1 cellular context compared by ENCODE assay signal in the genomic region with DNA sequence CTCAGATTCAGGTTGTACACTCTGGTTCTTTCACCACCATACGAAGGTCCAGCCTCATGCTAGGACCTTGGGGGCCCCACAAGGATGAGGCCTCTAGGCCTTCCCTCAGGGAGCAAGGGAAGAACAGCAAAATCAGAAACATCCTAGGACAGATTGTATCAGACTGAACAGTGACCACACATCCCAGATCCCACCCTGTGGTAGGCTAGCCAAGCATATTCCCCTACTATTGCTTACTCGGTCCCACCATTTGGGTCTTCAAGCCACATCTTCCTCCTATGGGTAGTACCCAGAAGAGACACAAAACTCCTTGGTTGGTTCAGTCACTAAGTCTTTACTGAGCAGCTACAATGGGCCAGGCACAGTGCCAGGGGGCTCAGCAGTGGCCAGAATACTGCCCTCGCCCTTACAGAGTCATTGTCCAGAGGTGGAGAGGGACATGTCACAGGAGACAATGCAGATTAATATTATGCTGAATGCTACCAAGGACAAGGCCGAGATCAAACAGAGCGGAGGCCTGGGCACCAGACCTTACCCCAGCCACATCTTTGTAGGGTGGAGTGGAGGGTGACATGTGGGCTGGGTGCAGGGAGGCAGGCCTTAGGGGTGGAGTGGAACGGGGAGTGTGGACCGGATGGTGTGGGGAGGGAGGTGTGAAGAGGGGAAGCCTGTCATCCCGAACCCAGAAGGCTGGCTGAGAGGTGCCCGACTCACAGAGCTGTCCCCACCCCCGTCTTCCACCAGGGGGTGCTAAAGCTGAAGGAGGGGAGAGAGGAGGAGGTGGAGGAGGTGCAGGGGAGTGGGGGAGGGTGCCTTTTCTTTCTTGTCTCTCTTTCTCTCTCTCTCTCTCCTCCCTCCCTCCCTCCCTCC.
A peak's percentile ranks its signal among the peaks of the same experiment; 100 is the strongest.
TF ChIP-seq lines count a peak whose summit lies in the region.

No MANE protein-coding gene starts in this region.

TF ChIP-seq in K562, 482 proteins besides CTCF, POLR2A, EP300 and RAD21 (continued from another document and continues in another):
- TF ChIP-seq, protein P1, sequence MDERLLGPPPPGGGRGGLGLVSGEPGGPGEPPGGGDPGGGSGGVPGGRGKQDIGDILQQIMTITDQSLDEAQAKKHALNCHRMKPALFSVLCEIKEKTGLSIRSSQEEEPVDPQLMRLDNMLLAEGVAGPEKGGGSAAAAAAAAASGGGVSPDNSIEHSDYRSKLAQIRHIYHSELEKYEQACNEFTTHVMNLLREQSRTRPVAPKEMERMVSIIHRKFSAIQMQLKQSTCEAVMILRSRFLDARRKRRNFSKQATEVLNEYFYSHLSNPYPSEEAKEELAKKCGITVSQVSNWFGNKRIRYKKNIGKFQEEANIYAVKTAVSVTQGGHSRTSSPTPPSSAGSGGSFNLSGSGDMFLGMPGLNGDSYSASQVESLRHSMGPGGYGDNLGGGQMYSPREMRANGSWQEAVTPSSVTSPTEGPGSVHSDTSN (CRISPR knock-in tag; IDR thresholded peaks at IDR 0.05; ENCODE audit: low read depth) = no peak
- TF ChIP-seq, protein P1 (tag; conservative IDR thresholded peaks at IDR 0.05; ENCODE audit: low read depth) = no peak
- no peak for TF ChIP-seq RBM15 (IDR thresholded peaks at IDR 0.05; ENCODE audit: insufficient read depth, low read length)
- no peak for TF ChIP-seq RAD51 (IDR thresholded peaks at IDR 0.05; ENCODE audit: borderline replicate concordance, low read depth)
- no peak for TF ChIP-seq MTA2 (IDR thresholded peaks at IDR 0.05; ENCODE audit: low read depth)
- no peak for TF ChIP-seq TFAM (CRISPR knock-in tag; conservative IDR thresholded peaks at IDR 0.05)
- no peak; a peak in 1 of 4 replicates for TF ChIP-seq BCLAF1 (IDR thresholded peaks at IDR 0.05; ENCODE audit: borderline replicate concordance in 1 of 2, control insufficient read depth in 1 of 2, low read depth in 2 of 2, low read length in 1 of 2)
- TF ChIP-seq BDP1 (IDR thresholded peaks at IDR 0.05; ENCODE audit: insufficient read depth, insufficient read length) = no peak
- 0 out of 4 replicates have a peak, but pooled peaks of 1 of the 2 experiments have one; percentile 45 for TF ChIP-seq TEAD1 (CRISPR knock-in tag; IDR thresholded peaks at IDR 0.05)
- no peak for TF ChIP-seq PHTF2 (CRISPR knock-in tag; IDR thresholded peaks at IDR 0.05)
- TF ChIP-seq, protein P2, sequence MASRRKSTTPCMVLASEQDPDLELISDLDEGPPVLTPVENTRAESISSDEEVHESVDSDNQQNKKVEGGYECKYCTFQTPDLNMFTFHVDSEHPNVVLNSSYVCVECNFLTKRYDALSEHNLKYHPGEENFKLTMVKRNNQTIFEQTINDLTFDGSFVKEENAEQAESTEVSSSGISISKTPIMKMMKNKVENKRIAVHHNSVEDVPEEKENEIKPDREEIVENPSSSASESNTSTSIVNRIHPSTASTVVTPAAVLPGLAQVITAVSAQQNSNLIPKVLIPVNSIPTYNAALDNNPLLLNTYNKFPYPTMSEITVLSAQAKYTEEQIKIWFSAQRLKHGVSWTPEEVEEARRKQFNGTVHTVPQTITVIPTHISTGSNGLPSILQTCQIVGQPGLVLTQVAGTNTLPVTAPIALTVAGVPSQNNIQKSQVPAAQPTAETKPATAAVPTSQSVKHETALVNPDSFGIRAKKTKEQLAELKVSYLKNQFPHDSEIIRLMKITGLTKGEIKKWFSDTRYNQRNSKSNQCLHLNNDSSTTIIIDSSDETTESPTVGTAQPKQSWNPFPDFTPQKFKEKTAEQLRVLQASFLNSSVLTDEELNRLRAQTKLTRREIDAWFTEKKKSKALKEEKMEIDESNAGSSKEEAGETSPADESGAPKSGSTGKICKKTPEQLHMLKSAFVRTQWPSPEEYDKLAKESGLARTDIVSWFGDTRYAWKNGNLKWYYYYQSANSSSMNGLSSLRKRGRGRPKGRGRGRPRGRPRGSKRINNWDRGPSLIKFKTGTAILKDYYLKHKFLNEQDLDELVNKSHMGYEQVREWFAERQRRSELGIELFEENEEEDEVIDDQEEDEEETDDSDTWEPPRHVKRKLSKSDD (conservative IDR thresholded peaks at IDR 0.05; ENCODE audit: low read length) = 0 out of 2 replicates have a peak, but pooled peaks have one; percentile 23
- no peak for TF ChIP-seq ELF4 (CRISPR knock-in tag; IDR thresholded peaks at IDR 0.05)
- TF ChIP-seq STAT6 (CRISPR knock-in tag; IDR thresholded peaks at IDR 0.05) = no peak
- TF ChIP-seq, protein P3, sequence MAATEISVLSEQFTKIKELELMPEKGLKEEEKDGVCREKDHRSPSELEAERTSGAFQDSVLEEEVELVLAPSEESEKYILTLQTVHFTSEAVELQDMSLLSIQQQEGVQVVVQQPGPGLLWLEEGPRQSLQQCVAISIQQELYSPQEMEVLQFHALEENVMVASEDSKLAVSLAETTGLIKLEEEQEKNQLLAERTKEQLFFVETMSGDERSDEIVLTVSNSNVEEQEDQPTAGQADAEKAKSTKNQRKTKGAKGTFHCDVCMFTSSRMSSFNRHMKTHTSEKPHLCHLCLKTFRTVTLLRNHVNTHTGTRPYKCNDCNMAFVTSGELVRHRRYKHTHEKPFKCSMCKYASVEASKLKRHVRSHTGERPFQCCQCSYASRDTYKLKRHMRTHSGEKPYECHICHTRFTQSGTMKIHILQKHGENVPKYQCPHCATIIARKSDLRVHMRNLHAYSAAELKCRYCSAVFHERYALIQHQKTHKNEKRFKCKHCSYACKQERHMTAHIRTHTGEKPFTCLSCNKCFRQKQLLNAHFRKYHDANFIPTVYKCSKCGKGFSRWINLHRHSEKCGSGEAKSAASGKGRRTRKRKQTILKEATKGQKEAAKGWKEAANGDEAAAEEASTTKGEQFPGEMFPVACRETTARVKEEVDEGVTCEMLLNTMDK (IDR thresholded peaks at IDR 0.05; ENCODE audit: borderline replicate concordance, insufficient read depth, low read depth, low read length, poor library complexity, severe bottlenecking) = peak; percentile 78
- TF ChIP-seq SMAD1 (IDR thresholded peaks at IDR 0.05; ENCODE audit: low read depth, low read length, partially characterized antibody) = no peak
- TF ChIP-seq, protein P4, sequence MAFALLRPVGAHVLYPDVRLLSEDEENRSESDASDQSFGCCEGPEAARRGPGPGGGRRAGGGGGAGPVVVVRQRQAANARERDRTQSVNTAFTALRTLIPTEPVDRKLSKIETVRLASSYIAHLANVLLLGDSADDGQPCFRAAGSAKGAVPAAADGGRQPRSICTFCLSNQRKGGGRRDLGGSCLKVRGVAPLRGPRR (CRISPR knock-in tag; IDR thresholded peaks at IDR 0.05) = no peak
- TF ChIP-seq E2F6 (IDR thresholded peaks at IDR 0.05; ENCODE audit: borderline replicate concordance in 1 of 2, extremely low read depth in 1 of 2, insufficient read depth in 1 of 2, insufficient read length in 1 of 2, low read depth in 1 of 2, low read length in 1 of 2, poor library complexity in 1 of 2, severe bottlenecking in 1 of 2) = peak in 1 of 2 experiments; percentile 32
- TF ChIP-seq TCF7 (IDR thresholded peaks at IDR 0.05; ENCODE audit: borderline replicate concordance) = no peak
- TF ChIP-seq NR2F6 (CRISPR knock-in tag; IDR thresholded peaks at IDR 0.05) = no peak
- TF ChIP-seq RCOR1 (IDR thresholded peaks at IDR 0.05; ENCODE audit: borderline replicate concordance in 1 of 2, low read depth in 2 of 2, low read length in 2 of 2) = peak; percentile 37 to 67; a peak in 2 of 4 replicates
- TF ChIP-seq, protein P5, sequence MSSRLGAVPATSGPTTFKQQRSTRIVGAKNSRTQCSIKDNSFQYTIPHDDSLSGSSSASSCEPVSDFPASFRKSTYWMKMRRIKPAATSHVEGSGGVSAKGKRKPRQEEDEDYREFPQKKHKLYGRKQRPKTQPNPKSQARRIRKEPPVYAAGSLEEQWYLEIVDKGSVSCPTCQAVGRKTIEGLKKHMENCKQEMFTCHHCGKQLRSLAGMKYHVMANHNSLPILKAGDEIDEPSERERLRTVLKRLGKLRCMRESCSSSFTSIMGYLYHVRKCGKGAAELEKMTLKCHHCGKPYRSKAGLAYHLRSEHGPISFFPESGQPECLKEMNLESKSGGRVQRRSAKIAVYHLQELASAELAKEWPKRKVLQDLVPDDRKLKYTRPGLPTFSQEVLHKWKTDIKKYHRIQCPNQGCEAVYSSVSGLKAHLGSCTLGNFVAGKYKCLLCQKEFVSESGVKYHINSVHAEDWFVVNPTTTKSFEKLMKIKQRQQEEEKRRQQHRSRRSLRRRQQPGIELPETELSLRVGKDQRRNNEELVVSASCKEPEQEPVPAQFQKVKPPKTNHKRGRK (tag; IDR thresholded peaks at IDR 0.05) = no peak; the same call in 1 of the 2 replicates
- TF ChIP-seq AFF1 (IDR thresholded peaks at IDR 0.05; ENCODE audit: low read depth in 1 of 2, partially characterized antibody in 2 of 2) = peak in 1 of 2 experiments; percentile 47
